ENCODE assay signal across 16 cellular contexts in the genomic region with DNA sequence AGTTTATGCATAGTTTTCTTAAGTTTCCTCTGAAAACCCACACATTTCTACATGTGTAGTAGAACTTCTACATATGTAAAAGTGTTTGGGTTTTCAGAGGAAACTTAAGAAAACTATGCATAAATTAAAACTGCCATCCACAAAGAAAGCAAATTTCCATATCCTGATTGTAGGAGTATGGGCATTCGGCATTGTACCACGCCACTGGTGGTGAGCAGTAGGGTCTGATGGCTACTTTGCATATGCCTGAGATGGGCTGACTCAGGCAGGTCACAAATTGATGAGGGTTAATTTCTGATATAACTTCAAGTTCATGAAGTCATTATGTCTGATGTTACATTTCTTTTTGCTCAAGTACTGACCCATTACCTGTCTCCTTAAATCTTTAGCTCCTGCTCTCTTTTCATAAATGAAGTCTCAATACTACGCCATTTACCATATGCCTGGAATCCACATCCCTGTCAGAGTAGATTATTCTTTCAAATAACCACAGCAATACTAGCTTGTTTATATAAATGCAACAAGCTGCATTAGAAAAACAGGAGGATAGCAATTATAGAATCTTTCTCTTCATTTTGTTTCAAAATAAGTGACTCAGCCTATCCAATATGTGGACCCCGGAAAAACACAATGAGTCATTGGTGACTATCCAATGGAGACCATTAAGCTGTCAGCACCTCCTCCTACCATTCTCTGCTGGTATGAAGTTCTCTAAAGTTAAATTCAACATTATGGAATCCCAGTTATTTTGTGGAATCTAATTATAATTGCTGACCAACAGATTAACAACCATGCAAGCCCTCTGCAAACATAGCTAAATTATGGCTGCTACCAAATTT.
DNase-seq lines count a peak whose midpoint lies in the region; ATAC-seq and TF ChIP-seq lines count a peak whose summit lies in the region.
"Had no signal": no experiment of that assay in that cellular context is flagged by ENCODE, and none has a peak within 500 bp of the region (broad histone marks: within the 10 kb centered on the region; RNA-seq: fewer than 3 reads in every experiment).

No MANE protein-coding gene starts in this region.

- TF ChIP-seq CTCF in HEK293 (tag by site-specific recombination; IDR thresholded peaks at IDR 0.05) (no peak), fibroblast of villous mesenchyme (IDR thresholded peaks at IDR 0.05; ENCODE audit: insufficient read depth, low read depth, low read length) (no peak)

- H3K27me3 ChIP-seq in adipocyte (replicated peaks; ENCODE audit: control insufficient read depth, insufficient read depth, low read length), result no peaks in the 10 kb centered on the region
- H3K27me3 ChIP-seq: left lung, neutrophil had no signal

- H3K9me3 ChIP-seq in HEK293 (ENCODE audit: control insufficient read depth, insufficient read depth, low read depth, low read length) (no peaks in the 10 kb centered on the region), adipocyte (ENCODE audit: control insufficient read depth, low read length) (no peaks in the 10 kb centered on the region)
- H3K9me3 ChIP-seq: left lung, neutrophil had no signal

- ATAC-seq in HG03520 (IDR thresholded peaks at IDR 0.05; ENCODE audit: unreplicated experiment), result no peak
- ATAC-seq: left lung had no signal

- CTCF ChIA-PET in HEK293 (lab: Yijun Ruan, JAX), result no interaction called here

- POLR2A ChIA-PET in HEK293 (lab: Yijun Ruan, JAX), result no interaction called here

- H3K27ac ChIP-seq in HEK293 (ENCODE audit: extremely low read depth, low read depth, low read length), result no peak overlapping the region
- H3K27ac ChIP-seq: left lung, neutrophil had no signal

- H3K4me1 ChIP-seq in HEK293 (ENCODE audit: control insufficient read depth, insufficient read depth, low read length) (no peaks in the 10 kb centered on the region), adipocyte (ENCODE audit: control insufficient read depth, insufficient read depth, low read length) (peaks cover 18% of the 10 kb centered on the region)
- H3K4me1 ChIP-seq: left lung had no signal

- DNase-seq in A172 (ENCODE audit: low spot score) (peak; percentile 90), adipocyte (ENCODE audit: low read depth) (peak; percentile 78), fibroblast of villous mesenchyme (ENCODE audit: low read depth) (peak; percentile 82), ecto neural progenitor cell (ENCODE audit: low spot score) (no peak), GM19240 (ENCODE audit: insufficient read length, low spot score) (no peak)
- DNase-seq in stimulated activated naive CD4-positive, alpha-beta T cell treated with Interleukin-2 at 50 U/mL for 16 hours (lab: John Stamatoyannopoulos, UW), result no peak
- DNase-seq: 8988T; activated CD4-positive, alpha-beta T cell treated with anti-CD3 and anti-CD28 coated beads, Interleukin-2, amount 50 U/mL, for 48 hours; activated naive CD4-positive, alpha-beta T cell; DMS53; left lung; NCI-H2171 treated with DMSO at 0.1 percent for 48 hours; stimulated activated CD8-positive, alpha-beta memory T cell treated with anti-CD3 and anti-CD28 coated beads, Interleukin-4, amount 100 ng/mL, for 48 hours had no signal

- H3K9ac ChIP-seq in adipocyte (ENCODE audit: low read length), result no peak overlapping the region

- H3K4me3 ChIP-seq in HEK293 (ENCODE audit: low read depth, low read length) (no peak overlapping the region), adipocyte (ENCODE audit: low read length) (no peak overlapping the region), fibroblast of villous mesenchyme (ENCODE audit: low read depth, low read length) (no peak overlapping the region)
- H3K4me3 ChIP-seq: left lung had no signal

- H3K36me3 ChIP-seq in HEK293 (ENCODE audit: control insufficient read depth in 2 of 2, insufficient read depth in 1 of 2, low read length in 2 of 2) (no peaks in the 10 kb centered on the region), adipocyte (ENCODE audit: control insufficient read depth, insufficient read depth, low read length, severe bottlenecking) (no peaks in the 10 kb centered on the region)
- H3K36me3 ChIP-seq: left lung, neutrophil had no signal

TF ChIP-seq in HEK293, 187 proteins besides CTCF, POLR2A, EP300 and RAD21:
- TF ChIP-seq SP7 (tag by site-specific recombination; IDR thresholded peaks at IDR 0.05) (peak; percentile 51; the same call in 1 of the 2 replicates), ZNF626 (tag by site-specific recombination; IDR thresholded peaks at IDR 0.05) (no peak)

Comparison
In these comparisons a context has a peak if more than half of its experiments do, and no peak if none do; other contexts are left out.
1. DNase-seq: peak in A172 (single experiment), adipocyte (single experiment) and fibroblast of villous mesenchyme (single experiment); none in ecto neural progenitor cell (single experiment), GM19240 (single experiment) and stimulated activated naive CD4-positive, alpha-beta T cell treated with Interleukin-2 at 50 U/mL for 16 hours (single experiment).